ENCODE assay signal across 8 cellular contexts in the genomic region with DNA sequence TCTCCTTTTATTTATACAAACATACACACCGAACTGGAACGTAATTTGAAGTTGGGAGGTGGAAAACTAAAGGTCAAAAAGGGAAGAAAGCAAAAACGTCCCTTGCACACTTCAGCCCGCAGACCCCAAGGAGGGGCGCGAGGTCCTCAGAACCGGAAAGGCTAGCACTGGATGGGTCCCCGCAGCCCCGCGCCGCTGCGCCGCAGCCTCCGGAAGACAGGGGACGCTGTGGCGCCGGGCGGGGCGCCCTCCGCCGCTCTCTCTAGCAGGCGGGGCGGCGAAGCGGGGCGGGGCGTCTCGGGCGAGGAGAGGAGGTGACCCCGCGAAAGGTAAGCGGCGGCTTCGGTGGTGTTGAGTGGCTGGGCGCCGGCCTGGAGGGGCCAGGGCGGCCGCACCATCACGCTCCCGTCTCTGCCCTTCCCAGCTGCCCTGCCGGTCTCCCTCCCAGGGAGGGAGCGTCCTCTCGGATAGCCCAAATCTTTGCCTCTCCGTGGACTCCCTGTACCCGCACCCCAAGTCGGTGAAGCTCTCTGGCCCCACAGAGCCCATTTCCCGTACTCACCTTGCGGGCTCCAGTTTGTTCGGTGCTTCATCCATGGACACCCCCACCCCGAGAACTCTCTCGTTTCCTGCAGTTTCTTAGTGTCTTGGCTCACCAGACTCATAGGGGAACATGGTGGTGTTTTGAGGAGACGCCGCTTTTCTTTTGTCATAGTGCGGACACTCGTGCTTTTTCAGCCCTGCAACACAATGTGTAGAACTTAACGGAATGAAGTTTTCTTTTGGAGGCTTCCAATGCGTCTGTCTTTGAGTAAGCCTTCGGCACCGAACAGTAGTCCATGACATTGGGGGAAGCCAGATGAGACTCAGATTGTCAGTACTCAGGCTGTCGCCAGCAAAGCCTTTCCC. TPM values are rescaled to one million over a fixed set of nuclear protein-coding genes. Genes with fewer than 3 reads are reported as not detected.
DNase-seq lines count a peak whose midpoint lies in the region; ATAC-seq and TF ChIP-seq lines count a peak whose summit lies in the region.

A gene with protein sequence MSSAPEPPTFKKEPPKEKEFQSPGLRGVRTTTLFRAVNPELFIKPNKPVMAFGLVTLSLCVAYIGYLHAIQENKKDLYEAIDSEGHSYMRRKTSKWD (plus strand): TSS at position 285 of the 909 bp plus-strand sequence. CDS start 14,444 bp downstream, outside the sequence.

- in situ Hi-C loops in astrocyte of the spinal cord (cut with HindIII; ENCODE audit: low sequenced_read_pairs) (no loop called here), gastrocnemius medialis (cut with MboI; ENCODE audit: low sequenced_read_pairs in 4 of 4) (no loop called here)

- ATAC-seq in HG02884 (IDR thresholded peaks at IDR 0.05; ENCODE audit: unreplicated experiment), result peak; percentile 100
- peak; percentile 95 to 97 for ATAC-seq in gastrocnemius medialis

- intact Hi-C loops in gastrocnemius medialis (cut with DNase I; ENCODE audit: low total_unique reads), result loop anchor here (1.0 to 5.0 kb wide), 3 partner anchors 85 to 170 kb away; a partner anchor contains a TSS

- H3K9me3 ChIP-seq in iPS DF 6.9 (ENCODE audit: control insufficient read depth, insufficient read depth, low read length) (no peaks in the 10 kb centered on the region), gastrocnemius medialis (no peaks in the 10 kb centered on the region)

- H3K36me3 ChIP-seq in iPS DF 6.9 (ENCODE audit: control insufficient read depth, insufficient read depth, low read length) (no peaks in the 10 kb centered on the region), gastrocnemius medialis (no peaks in the 10 kb centered on the region)

- no peak within 1 kb of the TSS for H3K27ac ChIP-seq in iPS DF 6.9 (ENCODE audit: low read length)
- H3K27ac ChIP-seq in gastrocnemius medialis, result peak within 1 kb of the TSS; percentile 82 to 90 (median 85)

- H3K4me3 ChIP-seq in astrocyte of the spinal cord (ENCODE audit: low read depth, low read length) (peak within 1 kb of the TSS; percentile 92), iPS DF 6.9 (ENCODE audit: low read length) (peak within 1 kb of the TSS; percentile 87), gastrocnemius medialis (peak within 1 kb of the TSS; percentile 81 to 98 (median 90))

- peak; percentile 94 for TF ChIP-seq CTCF in astrocyte of the spinal cord (IDR thresholded peaks at IDR 0.05; ENCODE audit: low read depth, low read length)
- TF ChIP-seq CTCF in gastrocnemius medialis (IDR thresholded peaks at IDR 0.05 in 4 of 5, conservative IDR thresholded peaks at IDR 0.05 in 1 of 5), result peak; percentile 87 to 99 (median 95)

- peaks cover 1% of the 10 kb centered on the region; the same call in 1 of the 2 replicates for H3K4me1 ChIP-seq in iPS DF 6.9 (ENCODE audit: control insufficient read depth, insufficient read depth, low read length)
- H3K4me1 ChIP-seq in gastrocnemius medialis, result peaks cover 0 to 3% of the 10 kb centered on the region in 2 donors

- peak; percentile 53 for DNase-seq in NCI-H345 (lab: John Stamatoyannopoulos, UW)
- no peak for DNase-seq in NCI-H345 treated with DMSO at 0.1 percent for 48 hours (lab: John Stamatoyannopoulos, UW; ENCODE audit: unreplicated experiment)
- DNase-seq in NCI-H1694 (lab: John Stamatoyannopoulos, UW), result peak; percentile 42
- DNase-seq in T1000 (lab: John Stamatoyannopoulos, UW), result peak; percentile 54
- peak; percentile 75 for DNase-seq in astrocyte of the spinal cord (ENCODE audit: low read depth, low spot score)
- DNase-seq in iPS DF 6.9 (ENCODE audit: low read depth, low spot score), result peak; percentile 61
- peak; percentile 65 to 76 for DNase-seq in gastrocnemius medialis

- TF ChIP-seq POLR2A in gastrocnemius medialis (IDR thresholded peaks at IDR 0.05), result peak in 1 of 2 donors; percentile 14

- no peaks in the 10 kb centered on the region for H3K27me3 ChIP-seq in iPS DF 6.9 (ENCODE audit: control insufficient read depth, insufficient read depth, low read length)
- H3K27me3 ChIP-seq in gastrocnemius medialis, result no peaks in the 10 kb centered on the region

- WGBS in iPS DF 6.9 (ENCODE audit: insufficient coverage, insufficient read length), result no CpG with 5 or more reads among the region's 60 CpGs

RNA-seq across cellular contexts. Expression of the gene that starts here (rescaled TPM):
- total RNA-seq in gastrocnemius medialis, result 10 to 100 TPM in 1 of 4 donors, 1 to 10 TPM in 3; 2.8 to 17.7 (median 6.9) TPM
